11 cellular contexts compared by ENCODE assay signal in the genomic region with DNA sequence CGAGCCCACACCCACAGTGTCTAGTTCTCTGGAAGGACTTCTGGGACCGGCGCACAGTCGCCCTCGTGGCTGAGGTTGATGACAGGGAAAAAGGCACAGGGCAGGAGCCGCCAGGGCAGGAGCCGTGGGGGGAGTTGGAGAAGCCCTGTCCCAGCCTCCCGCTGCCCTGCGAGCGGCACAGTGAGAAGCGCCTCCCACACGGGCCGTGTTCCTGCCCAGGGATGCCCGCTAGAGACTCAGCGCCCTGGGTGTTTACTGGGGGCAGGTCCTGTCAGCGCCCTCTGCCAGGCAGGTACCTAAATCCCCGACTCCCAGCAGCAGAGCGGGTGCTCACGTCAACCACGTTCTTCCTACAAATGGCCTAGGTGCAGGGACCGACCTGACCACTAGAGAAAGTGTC. TPM values are rescaled to one million over a fixed set of nuclear protein-coding genes. Genes with fewer than 3 reads are reported as not detected.
"Had no signal": no experiment of that assay in that cellular context is flagged by ENCODE, and none has a peak within 500 bp of the region (broad histone marks: within the 10 kb centered on the region; RNA-seq: fewer than 3 reads in every experiment).

No MANE protein-coding gene starts in this region.

RNA-seq across cellular contexts. Expression of a gene that starts 26.0 kb away (rescaled TPM):
- total RNA-seq: OCI-LY7, PC-3, PC-9, Peyer's patch, Right ventricle myocardium inferior, Right ventricle myocardium superior, RPMI7951, SJCRH30, SJSA1, SK-MEL-5 had no signal
- polyA plus RNA-seq: SK-N-SH had no signal
